17 cellular contexts compared by ENCODE assay signal in the genomic region with DNA sequence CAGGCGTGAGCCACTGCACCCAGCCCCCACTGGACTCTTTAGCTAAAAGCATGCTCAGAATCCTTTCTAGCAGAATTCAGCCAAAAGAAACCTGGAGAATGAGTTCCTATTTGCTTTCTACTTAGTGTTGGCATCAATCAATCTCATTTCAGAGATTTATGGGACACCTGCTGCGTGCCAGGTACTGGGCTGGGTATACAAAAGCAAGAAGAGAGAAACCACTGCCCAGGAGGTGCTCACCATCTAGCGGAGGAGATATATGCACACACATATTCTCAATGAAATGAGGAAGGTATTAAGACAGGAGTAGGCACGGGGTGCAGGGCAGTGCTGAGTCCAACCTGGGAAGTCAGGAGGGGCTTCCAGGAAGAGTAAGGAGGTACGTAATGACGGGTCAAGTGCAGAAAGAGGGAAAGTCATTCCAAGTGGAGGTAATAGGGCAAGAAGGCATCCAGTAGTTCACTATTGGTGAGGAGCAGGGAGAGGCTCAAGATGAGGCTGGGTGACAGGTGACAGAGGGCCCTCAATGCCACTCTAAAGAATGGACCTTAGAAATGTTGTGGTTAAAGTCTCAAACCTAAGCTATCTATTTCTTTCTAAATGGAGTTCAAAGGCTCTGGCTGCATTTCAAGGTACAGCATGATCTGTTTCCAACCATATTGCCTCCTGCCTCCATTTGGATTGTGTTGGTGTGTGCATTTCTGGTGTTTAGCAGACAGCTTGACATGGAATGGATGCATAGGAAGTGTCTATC. TPM values are rescaled to one million over a fixed set of nuclear protein-coding genes. Genes with fewer than 3 reads are reported as not detected.
DNase-seq lines count a peak whose midpoint lies in the region; ATAC-seq and TF ChIP-seq lines count a peak whose summit lies in the region.
"Had no signal": no experiment of that assay in that cellular context is flagged by ENCODE, and none has a peak within 500 bp of the region (broad histone marks: within the 10 kb centered on the region; RNA-seq: fewer than 3 reads in every experiment).

No MANE protein-coding gene starts in this region.

- H3K18ac ChIP-seq in trophoblast cell (ENCODE audit: low read length) = no peak overlapping the region

- WGBS in trophoblast cell (ENCODE audit: extremely low coverage, insufficient coverage, insufficient read length) = no CpG with 5 or more reads among the region's 6 CpGs

- H3K27me3 ChIP-seq in colonic mucosa = no peaks in the 10 kb centered on the region
- H3K27me3 ChIP-seq in trophoblast cell (ENCODE audit: insufficient read depth, low read length) = no peaks in the 10 kb centered on the region
- H3K27me3 ChIP-seq: BE2C had no signal

- H3K9me3 ChIP-seq in colonic mucosa (no peaks in the 10 kb centered on the region), trophoblast cell (ENCODE audit: insufficient read depth, low read depth, low read length) (no peaks in the 10 kb centered on the region)
- H3K9me3 ChIP-seq: BE2C, thoracic aorta had no signal

- no peaks in the 10 kb centered on the region for H3K36me3 ChIP-seq in colonic mucosa
- no peaks in the 10 kb centered on the region for H3K36me3 ChIP-seq in trophoblast cell (ENCODE audit: control insufficient read depth in 1 of 2, insufficient read depth in 2 of 2, low read length in 2 of 2)
- H3K36me3 ChIP-seq: BE2C, thoracic aorta had no signal

- no peak overlapping the region for H3K4ac ChIP-seq in trophoblast cell (ENCODE audit: low read depth, low read length)

- no peak overlapping the region for H3K14ac ChIP-seq in trophoblast cell (ENCODE audit: low read length)

- H4K12ac ChIP-seq in trophoblast cell (ENCODE audit: low read depth, low read length) = no peak overlapping the region

- H2AFZ ChIP-seq in trophoblast cell (ENCODE audit: insufficient read depth, low read length, poor library complexity) = no peak overlapping the region

- no peak overlapping the region for H3K4me2 ChIP-seq in trophoblast cell (ENCODE audit: low read length)

- no peak overlapping the region for H3K9ac ChIP-seq in colonic mucosa (ENCODE audit: low read depth in 2 of 2, low read length in 2 of 2)
- no peak overlapping the region for H3K9ac ChIP-seq in trophoblast cell (ENCODE audit: low read length)

- no peak overlapping the region for H4K8ac ChIP-seq in trophoblast cell (ENCODE audit: low read depth, low read length)

- H2BK120ac ChIP-seq in trophoblast cell (ENCODE audit: insufficient read depth, low read length, poor library complexity) = no peak overlapping the region

- ATAC-seq in HG02840 (IDR thresholded peaks at IDR 0.05; ENCODE audit: low FRiP score, unreplicated experiment) = no peak
- ATAC-seq: activated CD8-positive, alpha-beta memory T cell treated with anti-CD3 and anti-CD28 coated beads, Interleukin-2, amount 10 ng/mL, durations not matched to agents 7 days and 5 days had no signal

- H3K4me1 ChIP-seq in colonic mucosa = peaks cover 10% of the 10 kb centered on the region
- H3K4me1 ChIP-seq in trophoblast cell (ENCODE audit: control insufficient read depth in 1 of 2, insufficient read depth in 2 of 2, low read length in 2 of 2) = peaks cover 15 to 29% of the 10 kb centered on the region in 2 experiments

- H3K4me3 ChIP-seq in colonic mucosa (no peak overlapping the region), trophoblast cell (ENCODE audit: low read depth, low read length) (no peak overlapping the region)

- H2BK12ac ChIP-seq in trophoblast cell (ENCODE audit: low read length) = no peak overlapping the region

- H3K23ac ChIP-seq in trophoblast cell (ENCODE audit: low read length) = no peak overlapping the region

- no peak overlapping the region for H2BK5ac ChIP-seq in trophoblast cell (ENCODE audit: low read depth, low read length, poor library complexity)

- H3K27ac ChIP-seq in colonic mucosa (no peak overlapping the region), trophoblast cell (ENCODE audit: low read depth, low read length) (no peak overlapping the region)

- peak overlapping the region; percentile 20 for H4K91ac ChIP-seq in trophoblast cell (ENCODE audit: low read depth, low read length)

- intact Hi-C loops in colonic mucosa (cut with DNase I) = loop anchor here (10.0 kb wide), 1 partner anchor 81 kb away; no protein-coding TSS in a partner anchor

- TF ChIP-seq CTCF in colonic mucosa (IDR thresholded peaks at IDR 0.05) (no peak), GM20000 (IDR thresholded peaks at IDR 0.05; ENCODE audit: extremely low read depth, missing control alignments) (no peak)

- DNase-seq in NCI-H2029 (lab: John Stamatoyannopoulos, UW) (peak; percentile 9), NCI-H2029 treated with DMSO at 0.1 percent for 48 hours (lab: John Stamatoyannopoulos, UW) (no peak), NCI-H510A (lab: John Stamatoyannopoulos, UW) (peak; percentile 25), colonic mucosa (peak; percentile 53), trophoblast cell (no peak), NCI-H1930 (lab: John Stamatoyannopoulos, UW) (no peak), GM20000 (ENCODE audit: low spot score) (no peak)
- DNase-seq: activated CD8-positive, alpha-beta memory T cell treated with anti-CD3 and anti-CD28 coated beads, Interleukin-2, amount 10 ng/mL, durations not matched to agents 7 days and 5 days; BE2C; central memory CD4-positive, alpha-beta T cell; effector CD4-positive, alpha-beta T cell; GDM1; KG1; NCI-H1105 treated with DMSO at 0.1 percent for 48 hours; NCI-H345 had no signal

- H3K79me1 ChIP-seq in trophoblast cell (ENCODE audit: low read length) = peaks cover 15% of the 10 kb centered on the region

- H3K79me2 ChIP-seq in trophoblast cell (ENCODE audit: control insufficient read depth, insufficient read depth, low read length, poor library complexity) = no peaks in the 10 kb centered on the region

- H2AK5ac ChIP-seq in trophoblast cell (ENCODE audit: low read length) = no peak overlapping the region

RNA-seq across cellular contexts. Expression of a gene that starts 22.1 kb away (rescaled TPM):
- 100 to 1,000 TPM; 118 to 131 TPM for total RNA-seq in colonic mucosa
- 12.7 and 12.9 TPM in 2 replicates for polyA plus RNA-seq in trophoblast cell (2013)

Comparison
In these comparisons a context has a peak if more than half of its experiments do, and no peak if none do; other contexts are left out.
1. DNase-seq: peak in NCI-H2029 (single experiment), NCI-H510A (single experiment) and colonic mucosa (single experiment); none in NCI-H2029 treated with DMSO at 0.1 percent for 48 hours (single experiment), trophoblast cell (0 of 2), NCI-H1930 (0 of 2) and GM20000 (single experiment).